ENCODE assay signal across 6 cellular contexts in the genomic region with DNA sequence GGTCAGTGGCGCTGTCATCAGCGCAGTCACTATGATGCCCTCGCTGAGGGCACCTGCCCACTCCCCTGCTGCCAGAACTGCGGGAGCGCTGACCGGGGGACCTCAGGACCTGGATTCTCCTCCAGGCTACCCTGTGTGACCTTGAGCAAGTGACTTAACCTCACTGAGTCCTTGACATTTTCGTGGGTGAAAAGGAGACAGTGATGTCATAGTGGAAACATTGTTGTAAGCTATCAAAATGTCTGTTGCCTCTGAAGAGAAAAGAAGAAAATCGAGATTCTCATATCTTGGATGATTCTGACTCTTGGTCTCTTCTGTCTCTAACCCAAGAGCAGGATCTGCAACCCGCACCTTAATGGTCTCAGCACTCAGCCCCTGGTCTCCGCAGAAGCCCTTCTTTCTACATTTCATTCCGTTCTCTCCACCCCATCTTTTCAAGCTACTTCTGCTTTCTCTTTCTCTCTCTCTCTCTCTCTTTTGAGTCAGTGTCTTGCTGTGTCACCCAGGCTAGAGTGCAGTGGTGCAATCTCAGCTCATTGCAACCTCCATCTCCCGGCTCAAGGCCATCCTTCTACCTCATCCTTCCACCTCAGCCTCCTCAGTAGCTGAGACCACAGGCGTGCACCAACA. TPM values are rescaled to one million over a fixed set of nuclear protein-coding genes. Genes with fewer than 3 reads are reported as not detected.
DNase-seq lines count a peak whose midpoint lies in the region; ATAC-seq and TF ChIP-seq lines count a peak whose summit lies in the region.

No MANE protein-coding gene starts in this region.

- H3K9me3 ChIP-seq in PC-9 (ENCODE audit: insufficient read depth, low read depth) (no peaks in the 10 kb centered on the region), endodermal cell (ENCODE audit: control insufficient read depth, low read length) (no peaks in the 10 kb centered on the region)

- TF ChIP-seq CTCF in PC-9 (conservative IDR thresholded peaks at IDR 0.05) (no peak), endodermal cell (conservative IDR thresholded peaks at IDR 0.05) (no peak)

- H3F3A ChIP-seq in PC-9 (ENCODE audit: insufficient read depth, low read depth), result peaks cover 21% of the 10 kb centered on the region

- peak overlapping the region; percentile 89 for H3K4me3 Mint-ChIP-seq in activated CD4-positive, alpha-beta T cell treated with anti-CD3 and anti-CD28 coated beads for 36 hours
- no peak overlapping the region for H3K4me3 Mint-ChIP-seq in endodermal cell

- CTCF ChIA-PET in activated CD4-positive, alpha-beta T cell treated with anti-CD3 and anti-CD28 coated beads for 36 hours (lab: Charles Lee), result interaction anchor here (0.5 to 6.2 kb wide), 14 partner anchors 10 to 294 kb away, joined by 3 to 68 read pairs (median 6); a partner anchor contains a TSS
- CTCF ChIA-PET in PC-9 (lab: Charles Lee), result interaction anchor here (0.6 kb wide), 1 partner anchor 13 kb away, joined by 4 read pairs; no protein-coding TSS in a partner anchor

- H3K79me2 ChIP-seq in PC-9 (ENCODE audit: low read depth), result peaks cover 26% of the 10 kb centered on the region

- H3K4me1 Mint-ChIP-seq in activated CD4-positive, alpha-beta T cell treated with anti-CD3 and anti-CD28 coated beads for 36 hours, result peaks cover 46% of the 10 kb centered on the region
- peaks cover 9% of the 10 kb centered on the region for H3K4me1 Mint-ChIP-seq in endodermal cell

- H3K9me2 ChIP-seq in PC-9 (ENCODE audit: insufficient read depth), result no peaks in the 10 kb centered on the region

- peaks cover 39% of the 10 kb centered on the region for H3K4me1 ChIP-seq in PC-9 (replicated peaks; ENCODE audit: insufficient read depth)
- H3K4me1 ChIP-seq in endodermal cell (ENCODE audit: control insufficient read depth, insufficient read depth, low read length), result peaks cover 6% of the 10 kb centered on the region

- no peaks in the 10 kb centered on the region for H3K27me3 Mint-ChIP-seq in activated CD4-positive, alpha-beta T cell treated with anti-CD3 and anti-CD28 coated beads for 36 hours
- peaks cover 77% of the 10 kb centered on the region for H3K27me3 Mint-ChIP-seq in endodermal cell (ENCODE audit: insufficient read depth)

- H3K27ac ChIP-seq in PC-9, result no peak overlapping the region
- H3K27ac ChIP-seq in endodermal cell (ENCODE audit: low read depth, low read length), result no peak overlapping the region
- peak overlapping the region; percentile 50 to 98 (median 84) for H3K27ac ChIP-seq in skin epidermis

- 36 to 39% methylated on average over 8 to 13 of the region's 13 CpGs for WGBS in endodermal cell (ENCODE audit: insufficient coverage in 1 of 2, insufficient read length in 1 of 2), 2 experiments

- peak; percentile 72 for DNase-seq in activated CD4-positive, alpha-beta T cell treated with anti-CD3 and anti-CD28 coated beads for 36 hours
- no peak for DNase-seq in activated CD4-positive, alpha-beta T cell treated with anti-CD3 and anti-CD28 coated beads for 1 hour
- DNase-seq in PC-9 (no peak), endodermal cell (no peak), NCI-H748 (lab: John Stamatoyannopoulos, UW; ENCODE audit: unreplicated experiment) (no peak)

- no peaks in the 10 kb centered on the region for H3K9me3 Mint-ChIP-seq in activated CD4-positive, alpha-beta T cell treated with anti-CD3 and anti-CD28 coated beads for 36 hours (ENCODE audit: low read depth)
- H3K9me3 Mint-ChIP-seq in endodermal cell, result no peaks in the 10 kb centered on the region

- H3K36me3 Mint-ChIP-seq in activated CD4-positive, alpha-beta T cell treated with anti-CD3 and anti-CD28 coated beads for 36 hours (ENCODE audit: low read depth), result peaks cover 32% of the 10 kb centered on the region
- H3K36me3 Mint-ChIP-seq in endodermal cell (ENCODE audit: low read depth), result no peaks in the 10 kb centered on the region

- BruUV-seq in PC-9 (replicated peaks; lab: Mats Ljungman, UMichigan), result no TSS peak

- ATAC-seq in activated CD4-positive, alpha-beta T cell treated with anti-CD3 and anti-CD28 coated beads for 36 hours, result peak; percentile 52

- POLR2A ChIA-PET in activated CD4-positive, alpha-beta T cell treated with anti-CD3 and anti-CD28 coated beads for 36 hours (lab: Charles Lee), result interaction anchor here (0.6 to 4.5 kb wide), 11 partner anchors 9 to 1035 kb away, joined by 3 to 33 read pairs (median 5); a partner anchor contains a TSS
- POLR2A ChIA-PET in PC-9 (lab: Charles Lee; ENCODE audit: unreplicated experiment), result interaction anchor here (0.7 to 0.8 kb wide), 2 partner anchors 16 to 19 kb away, joined by 4 to 8 read pairs; no protein-coding TSS in a partner anchor

- peak overlapping the region; percentile 84 for H3K4me2 ChIP-seq in PC-9

- H3K36me3 ChIP-seq in PC-9 (ENCODE audit: low read depth) (0 out of 2 replicates have a peak, but pooled peaks cover 6% of the 10 kb centered on the region), endodermal cell (ENCODE audit: control insufficient read depth, insufficient read depth, low read length) (no peaks in the 10 kb centered on the region)

- peak overlapping the region; percentile 85 for H2AFZ ChIP-seq in PC-9

- intact Hi-C loops in activated CD4-positive, alpha-beta T cell treated with anti-CD3 and anti-CD28 coated beads for 36 hours (cut with DNase I, micrococcal nuclease), result loop anchor here (1.0 to 10.0 kb wide), 6 partner anchors 9 to 686 kb away; a partner anchor contains a TSS
- intact Hi-C loops in PC-9 (cut with micrococcal nuclease; ENCODE audit: unreplicated experiment), result no loop called here

- H3K9ac ChIP-seq in endodermal cell (ENCODE audit: extremely low read depth, low read length, poor library complexity, severe bottlenecking), result no peak overlapping the region

- no peaks in the 10 kb centered on the region for H3K27me3 ChIP-seq in PC-9 (ENCODE audit: insufficient read depth, low read depth)
- peaks cover 61% of the 10 kb centered on the region for H3K27me3 ChIP-seq in endodermal cell (ENCODE audit: control insufficient read depth, insufficient read depth, low read length, poor library complexity, severe bottlenecking)

- H4K20me1 ChIP-seq in PC-9 (ENCODE audit: insufficient read depth), result no peaks in the 10 kb centered on the region

- H3K4me3 ChIP-seq in PC-9 (peak overlapping the region; percentile 87), endodermal cell (ENCODE audit: low read length) (peak overlapping the region; percentile 73), skin epidermis (peak overlapping the region; percentile 50 to 79 (median 67))

- H3K27ac Mint-ChIP-seq in activated CD4-positive, alpha-beta T cell treated with anti-CD3 and anti-CD28 coated beads for 36 hours, result peak overlapping the region; percentile 90
- H3K27ac Mint-ChIP-seq in endodermal cell, result no peak overlapping the region

RNA-seq across cellular contexts. Expression of a gene that starts 1.0 kb away (rescaled TPM):
- total RNA-seq in activated CD4-positive, alpha-beta T cell treated with anti-CD3 and anti-CD28 coated beads for 36 hours, result 100 to 1,000 TPM; 210 to 369 TPM
- total RNA-seq in PC-9 (2021) (118 and 157 TPM in 2 replicates), endodermal cell (1 to 10 TPM; 4.0 to 9.5 TPM)
- 3.3 TPM for polyA plus RNA-seq in endodermal cell (2013, experiment 1 of 2)
- 2.3 TPM for polyA plus RNA-seq in endodermal cell (2013, experiment 2 of 2)

RNA-seq across cellular contexts. Expression of a gene that starts 1.7 kb away (rescaled TPM):
- total RNA-seq in activated CD4-positive, alpha-beta T cell treated with anti-CD3 and anti-CD28 coated beads for 36 hours, result not detected
- total RNA-seq in PC-9 (2021) (not detected in 2 replicates), endodermal cell (not detected)
- polyA plus RNA-seq in endodermal cell (2013, experiment 1 of 2), result not detected
- polyA plus RNA-seq in endodermal cell (2013, experiment 2 of 2), result not detected

RNA-seq across cellular contexts. Expression of a gene that starts 9.4 kb away (rescaled TPM):
- total RNA-seq in activated CD4-positive, alpha-beta T cell treated with anti-CD3 and anti-CD28 coated beads for 36 hours, result 10 to 100 TPM; 34.3 to 35.4 TPM
- total RNA-seq in PC-9 (2021) (39.6 and 47.2 TPM in 2 replicates), endodermal cell (10 to 100 TPM; 27.3 to 37.7 TPM)
- polyA plus RNA-seq in endodermal cell (2013, experiment 1 of 2), result 34.0 TPM
- polyA plus RNA-seq in endodermal cell (2013, experiment 2 of 2), result 32.5 TPM

RNA-seq across cellular contexts. Expression of a gene that starts 9.5 kb away (rescaled TPM):
- total RNA-seq in activated CD4-positive, alpha-beta T cell treated with anti-CD3 and anti-CD28 coated beads for 36 hours, result 1 to 10 TPM; 2.7 to 4.2 TPM
- total RNA-seq in PC-9 (2021), result 7.9 and 10.8 TPM in 2 replicates
- total RNA-seq in endodermal cell, result 10 to 100 TPM in 1 of 2 donors, 1 to 10 TPM in 1; 9.7 to 13.8 TPM
- 12.9 TPM for polyA plus RNA-seq in endodermal cell (2013, experiment 1 of 2)
- polyA plus RNA-seq in endodermal cell (2013, experiment 2 of 2), result 7.8 TPM

RNA-seq across cellular contexts. Expression of a gene that starts 24.5 kb away (rescaled TPM):
- total RNA-seq in activated CD4-positive, alpha-beta T cell treated with anti-CD3 and anti-CD28 coated beads for 36 hours, result 10 to 100 TPM; 51.8 to 62.8 TPM
- total RNA-seq in PC-9 (2021) (38.5 and 47.5 TPM in 2 replicates), endodermal cell (10 to 100 TPM; 61.9 to 80.9 TPM)
- 49.6 TPM for polyA plus RNA-seq in endodermal cell (2013, experiment 1 of 2)
- polyA plus RNA-seq in endodermal cell (2013, experiment 2 of 2), result 53.0 TPM

Comparison
In these comparisons a context has a peak if more than half of its experiments do, and no peak if none do; other contexts are left out.
1. H3K27ac ChIP-seq: peak in skin epidermis (21 of 21); none in PC-9 (single experiment) and endodermal cell (single experiment).
2. RNA of a gene that starts 1.0 kb away (total RNA-seq): 210 to 369 TPM in activated CD4-positive, alpha-beta T cell treated with anti-CD3 and anti-CD28 coated beads for 36 hours and 118 to 157 TPM in PC-9; 4.0 to 9.5 TPM in endodermal cell; every median in the first group is over 10 times any median in the second.
3. Peak in every context shown above with its lines, with median percentiles within 50 percentile points of each other: H3K4me3 ChIP-seq.